In genomic region chr5:97041239-97041638, GRCh38 we compare ENCODE assay signal across 1 cellular context.
A peak's percentile ranks its signal among the peaks of the same experiment; 100 is the strongest.
TF ChIP-seq lines count a peak whose summit lies in the region.

No MANE protein-coding gene starts in this region.

TF ChIP-seq in K562, 482 proteins besides CTCF, POLR2A, EP300 and RAD21 (continued from another document and continues in another):
- TF ChIP-seq ZNF24 (IDR thresholded peaks at IDR 0.05): no peak
- no peak for TF ChIP-seq IFI16 (CRISPR knock-in tag; IDR thresholded peaks at IDR 0.05)
- TF ChIP-seq LARP7 (IDR thresholded peaks at IDR 0.05): no peak
- TF ChIP-seq ZNF766 (CRISPR knock-in tag; conservative IDR thresholded peaks at IDR 0.05): peak; percentile 94
- TF ChIP-seq BRD4 (IDR thresholded peaks at IDR 0.05): no peak
- peak; percentile 64; the same call in 1 of the 2 replicates for TF ChIP-seq BCL6 (CRISPR knock-in tag; IDR thresholded peaks at IDR 0.05)
- no peak for TF ChIP-seq ZNF3 (CRISPR knock-in tag; IDR thresholded peaks at IDR 0.05)
- no peak for TF ChIP-seq OTX1 (CRISPR knock-in tag; IDR thresholded peaks at IDR 0.05)
- TF ChIP-seq SRSF3 (IDR thresholded peaks at IDR 0.05; ENCODE audit: insufficient read depth, low read length): no peak
- no peak for TF ChIP-seq E2F3 (CRISPR knock-in tag; IDR thresholded peaks at IDR 0.05)
- peak; percentile 76 for TF ChIP-seq ZNF354B (CRISPR knock-in tag; IDR thresholded peaks at IDR 0.05)
- TF ChIP-seq JUN (IDR thresholded peaks at IDR 0.05; ENCODE audit: borderline replicate concordance, low read depth, low read length): peak; percentile 59; the same call in 1 of the 2 replicates
- TF ChIP-seq JUN (CRISPR knock-in tag; IDR thresholded peaks at IDR 0.05; ENCODE audit: borderline replicate concordance): no peak
- TF ChIP-seq NCOA2 (IDR thresholded peaks at IDR 0.05; ENCODE audit: partially characterized antibody in 2 of 2): no peak
- TF ChIP-seq CTBP1 (IDR thresholded peaks at IDR 0.05; ENCODE audit: borderline replicate concordance): peak; percentile 71
- TF ChIP-seq PREB (CRISPR knock-in tag; IDR thresholded peaks at IDR 0.05): no peak
- no peak for TF ChIP-seq ARHGAP35 (IDR thresholded peaks at IDR 0.05; ENCODE audit: partially characterized antibody)
- no peak for TF ChIP-seq TSHZ1 (CRISPR knock-in tag; IDR thresholded peaks at IDR 0.05)
- TF ChIP-seq MYC (IDR thresholded peaks at IDR 0.05; ENCODE audit: low read depth, low read length): no peak
- TF ChIP-seq MYC (CRISPR knock-in tag; IDR thresholded peaks at IDR 0.05; ENCODE audit: borderline replicate concordance, low read depth): peak; percentile 33; the same call in 1 of the 2 replicates
- peak; percentile 55; the same call in 1 of the 2 replicates for TF ChIP-seq GTF2A2 (tag; IDR thresholded peaks at IDR 0.05)
- no peak for TF ChIP-seq PPARD (CRISPR knock-in tag; IDR thresholded peaks at IDR 0.05)
- TF ChIP-seq E2F1 (CRISPR knock-in tag; IDR thresholded peaks at IDR 0.05): no peak
- no peak for TF ChIP-seq XRCC4 (IDR thresholded peaks at IDR 0.05; ENCODE audit: extremely low read depth, insufficient read depth, insufficient read length)
- peak; percentile 76 for TF ChIP-seq MEF2D (tag; conservative IDR thresholded peaks at IDR 0.05; ENCODE audit: low read depth)
- TF ChIP-seq NR2C1 (IDR thresholded peaks at IDR 0.05): no peak
- TF ChIP-seq NR2C1 (tag; IDR thresholded peaks at IDR 0.05): peak; percentile 82
- no peak for TF ChIP-seq ZNF263 (CRISPR knock-in tag; IDR thresholded peaks at IDR 0.05; ENCODE audit: borderline replicate concordance)
- no peak for TF ChIP-seq ID3 (CRISPR knock-in tag; IDR thresholded peaks at IDR 0.05)
- no peak for TF ChIP-seq ID3 (tag; IDR thresholded peaks at IDR 0.05)
- peak; percentile 75; the same call in 1 of the 2 replicates for TF ChIP-seq HOMEZ (CRISPR knock-in tag; IDR thresholded peaks at IDR 0.05)
- no peak for TF ChIP-seq ZNF217 (CRISPR knock-in tag; IDR thresholded peaks at IDR 0.05)
- TF ChIP-seq ZNF124 (CRISPR knock-in tag; IDR thresholded peaks at IDR 0.05): no peak
- TF ChIP-seq MCM3 (IDR thresholded peaks at IDR 0.05): no peak
- TF ChIP-seq ZNF785 (CRISPR knock-in tag; IDR thresholded peaks at IDR 0.05): no peak
- no peak for TF ChIP-seq CEBPB (tag; IDR thresholded peaks at IDR 0.05)
- no peak for TF ChIP-seq ZNF408 (CRISPR knock-in tag; IDR thresholded peaks at IDR 0.05; ENCODE audit: low read depth)
- peak; percentile 84; the same call in 1 of the 2 replicates for TF ChIP-seq DMBX1 (CRISPR knock-in tag; IDR thresholded peaks at IDR 0.05; ENCODE audit: borderline replicate concordance)
- TF ChIP-seq ZEB2 (IDR thresholded peaks at IDR 0.05): peak; percentile 77
- no peak for TF ChIP-seq IRF2 (CRISPR knock-in tag; IDR thresholded peaks at IDR 0.05)
- TF ChIP-seq RREB1 (CRISPR knock-in tag; IDR thresholded peaks at IDR 0.05): peak; percentile 18; the same call in 1 of the 2 replicates
- TF ChIP-seq ZNF41 (CRISPR knock-in tag; conservative IDR thresholded peaks at IDR 0.05): peak; percentile 85
- TF ChIP-seq HDGF (IDR thresholded peaks at IDR 0.05): no peak
- no peak for TF ChIP-seq BRD9 (IDR thresholded peaks at IDR 0.05; ENCODE audit: low read depth, partially characterized antibody)
- TF ChIP-seq SRSF7 (optimal IDR thresholded peaks at IDR 0.05; ENCODE audit: low read depth, low read length): no peak
- TF ChIP-seq NFXL1 (CRISPR knock-in tag; IDR thresholded peaks at IDR 0.05): peak; percentile 91
- no peak for TF ChIP-seq TEAD2 (tag; IDR thresholded peaks at IDR 0.05)
- peak; percentile 67; the same call in 1 of the 2 replicates for TF ChIP-seq BACH1 (tag; IDR thresholded peaks at IDR 0.05)
- TF ChIP-seq GATAD2B (IDR thresholded peaks at IDR 0.05; ENCODE audit: borderline replicate concordance): no peak
- TF ChIP-seq ZNF561 (CRISPR knock-in tag; conservative IDR thresholded peaks at IDR 0.05): 0 out of 2 replicates have a peak, but pooled peaks have one; percentile 57
- no peak for TF ChIP-seq PRMT5 (CRISPR knock-in tag; IDR thresholded peaks at IDR 0.05)
- 0 out of 2 replicates have a peak, but pooled peaks have one; percentile 17 for TF ChIP-seq RHOXF2B (CRISPR knock-in tag; conservative IDR thresholded peaks at IDR 0.05)
- peak in 1 of 2 experiments; percentile 82; a peak in 2 of 4 replicates for TF ChIP-seq TEAD1 (CRISPR knock-in tag; IDR thresholded peaks at IDR 0.05)
- TF ChIP-seq TAF7 (tag; IDR thresholded peaks at IDR 0.05): peak; percentile 55; the same call in 1 of the 2 replicates
- no peak; the same call in none of the 2 replicates for TF ChIP-seq ZNF644 (tag; IDR thresholded peaks at IDR 0.05; ENCODE audit: low read depth)
- TF ChIP-seq ZNF239 (CRISPR knock-in tag; IDR thresholded peaks at IDR 0.05): peak; percentile 85
- no peak for TF ChIP-seq FOXP1 (CRISPR knock-in tag; IDR thresholded peaks at IDR 0.05)
- TF ChIP-seq SMAD4 (CRISPR knock-in tag; conservative IDR thresholded peaks at IDR 0.05): peak; percentile 91
- TF ChIP-seq DEAF1 (CRISPR knock-in tag; IDR thresholded peaks at IDR 0.05): 0 out of 2 replicates have a peak, but pooled peaks have one; percentile 3
- no peak for TF ChIP-seq NCOA4 (IDR thresholded peaks at IDR 0.05; ENCODE audit: partially characterized antibody)
- no peak for TF ChIP-seq ZZZ3 (IDR thresholded peaks at IDR 0.05)
- TF ChIP-seq ATF7 (IDR thresholded peaks at IDR 0.05): peak; percentile 81; the same call in 1 of the 2 replicates
- TF ChIP-seq PTBP1 (IDR thresholded peaks at IDR 0.05; ENCODE audit: low read depth, low read length): no peak
